16 cellular contexts compared by ENCODE assay signal in genomic region chr11:118000850-118001228, GRCh38. TPM values are rescaled to one million over a fixed set of nuclear protein-coding genes. Genes with fewer than 3 reads are reported as not detected.
DNase-seq lines count a peak whose midpoint lies in the region; ATAC-seq and TF ChIP-seq lines count a peak whose summit lies in the region.
"Had no signal": no experiment of that assay in that cellular context is flagged by ENCODE, and none has a peak within 500 bp of the region (broad histone marks: within the 10 kb centered on the region; RNA-seq: fewer than 3 reads in every experiment).

No MANE protein-coding gene starts in this region.

- no peaks in the 10 kb centered on the region for H4K20me1 ChIP-seq in DOHH2 (ENCODE audit: control insufficient read depth, insufficient read depth, low read depth, low read length)

- peaks cover 69% of the 10 kb centered on the region for H3K36me3 ChIP-seq in DOHH2 (ENCODE audit: control insufficient read depth, low read length)

- H3K36me3 Mint-ChIP-seq in CD14-positive monocyte, result peaks cover 60 to 65% of the 10 kb centered on the region in 2 donors
- H3K36me3 Mint-ChIP-seq in activated naive CD8-positive, alpha-beta T cell, result peaks cover 25% of the 10 kb centered on the region

- no peaks in the 10 kb centered on the region for H3K27me3 ChIP-seq in DOHH2 (ENCODE audit: control insufficient read depth, low read length)
- H3K27me3 ChIP-seq: left lung, right lobe of liver had no signal

- peaks cover 88% of the 10 kb centered on the region for H3K4me1 ChIP-seq in DOHH2 (ENCODE audit: control insufficient read depth, low read length)
- H3K4me1 ChIP-seq: right lobe of liver had no signal

- no peaks in the 10 kb centered on the region for H3K9me3 ChIP-seq in DOHH2 (ENCODE audit: control insufficient read depth, insufficient read depth, low read length)
- H3K9me3 ChIP-seq: Caco-2, right lobe of liver had no signal

- H3K9me3 Mint-ChIP-seq in CD14-positive monocyte, result peaks cover 3 to 13% (median 6%) of the 10 kb centered on the region in 7 donors
- H3K9me3 Mint-ChIP-seq in activated naive CD8-positive, alpha-beta T cell (ENCODE audit: low read depth), result no peaks in the 10 kb centered on the region

- peak overlapping the region; percentile 92 to 98 (median 95) for H3K27ac Mint-ChIP-seq in CD14-positive monocyte
- H3K27ac Mint-ChIP-seq in activated naive CD8-positive, alpha-beta T cell, result peak overlapping the region; percentile 100

- peaks cover 88% of the 10 kb centered on the region for H3K4me1 Mint-ChIP-seq in CD14-positive monocyte
- H3K4me1 Mint-ChIP-seq in activated naive CD8-positive, alpha-beta T cell (ENCODE audit: low read depth), result peaks cover 85% of the 10 kb centered on the region

- DNase-seq in CD14-positive monocyte (ENCODE audit: low spot score), result no peak
- DNase-seq in mesenteric fat pad (ENCODE audit: low spot score), result peak; percentile 39
- no peak for DNase-seq in hypothalamus (lab: John Stamatoyannopoulos, UW)
- no peak for DNase-seq in NCI-H446 (lab: John Stamatoyannopoulos, UW)
- DNase-seq: activated naive CD4-positive, alpha-beta T cell; foreskin fibroblast; left lung; NCI-H146; NCI-H226 had no signal

- H3K9me2 ChIP-seq in DOHH2 (replicated peaks; ENCODE audit: control insufficient read depth, low read length), result no peaks in the 10 kb centered on the region

- H3K79me2 ChIP-seq in DOHH2 (ENCODE audit: control insufficient read depth, low read length), result peaks cover 3% of the 10 kb centered on the region; the same call in 1 of the 2 replicates

- ATAC-seq in GM18909 (IDR thresholded peaks at IDR 0.05; ENCODE audit: poor library complexity, unreplicated experiment), result no peak
- ATAC-seq in HG03442 (IDR thresholded peaks at IDR 0.05; ENCODE audit: unreplicated experiment), result no peak
- ATAC-seq: left lung had no signal

- H3K4me2 ChIP-seq in DOHH2 (ENCODE audit: low read length), result peak overlapping the region; percentile 59; the same call in 1 of the 2 replicates

- H3K4me3 ChIP-seq in DOHH2 (ENCODE audit: low read length), result no peak overlapping the region
- H3K4me3 ChIP-seq: left lung, right lobe of liver had no signal

- H3K27ac ChIP-seq in DOHH2 (ENCODE audit: low read depth, low read length), result peak overlapping the region; percentile 99
- H3K27ac ChIP-seq: right lobe of liver had no signal

- H3K4me3 Mint-ChIP-seq in CD14-positive monocyte, result no peak overlapping the region
- no peak overlapping the region for H3K4me3 Mint-ChIP-seq in activated naive CD8-positive, alpha-beta T cell

- intact Hi-C loops in CD14-positive monocyte (cut with micrococcal nuclease), result loop anchor here in 1 of 2 donors (1.0 kb wide), 1 partner anchor 8 kb away; no protein-coding TSS in a partner anchor

- peaks cover 18% of the 10 kb centered on the region for H3F3A ChIP-seq in DOHH2 (ENCODE audit: control insufficient read depth, insufficient read depth)

- TF ChIP-seq CTCF in CD14-positive monocyte (IDR thresholded peaks at IDR 0.05) (no peak), DOHH2 (IDR thresholded peaks at IDR 0.05; ENCODE audit: low read depth, low read length, poor library complexity, severe bottlenecking) (no peak)

- peaks cover 0 to 2% (median 0%) of the 10 kb centered on the region in 3 donors for H3K27me3 Mint-ChIP-seq in CD14-positive monocyte (ENCODE audit: low read depth in 3 of 3)
- H3K27me3 Mint-ChIP-seq in activated naive CD8-positive, alpha-beta T cell, result no peaks in the 10 kb centered on the region

RNA-seq across cellular contexts. Expression of gene IL10RA, which starts 14.6 kb away (rescaled TPM):
- 100 to 1,000 TPM; 152 to 226 TPM for polyA plus RNA-seq in CD14-positive monocyte
- total RNA-seq in mesenteric fat pad, result 32.1 TPM
- total RNA-seq: osteocyte had no signal
